Comparison of ENCODE assay signal across 14 cellular contexts in the genomic region with DNA sequence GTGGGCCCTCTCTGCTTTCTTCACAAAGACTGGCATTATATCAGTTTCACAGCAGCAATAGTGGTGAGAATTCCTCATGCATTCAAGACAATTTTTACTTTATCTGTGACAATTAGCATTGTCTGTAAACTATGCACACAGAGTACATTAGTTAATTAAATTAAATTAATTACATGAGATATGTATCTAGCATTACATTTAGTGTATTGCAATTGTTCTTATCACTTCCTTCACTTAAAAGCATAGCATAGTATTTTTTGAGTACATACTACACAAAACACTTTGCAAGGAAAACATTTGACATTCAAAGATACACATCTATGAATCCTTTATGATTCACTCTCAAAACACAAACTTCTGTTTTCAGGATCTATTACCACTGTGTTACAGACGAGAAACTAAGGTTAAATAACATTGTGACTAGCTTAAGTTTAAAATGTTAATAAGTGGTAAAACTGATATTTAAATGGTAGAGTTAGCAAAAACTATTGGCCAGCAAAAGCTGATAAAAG.
DNase-seq lines count a peak whose midpoint lies in the region; ATAC-seq and TF ChIP-seq lines count a peak whose summit lies in the region.
"Had no signal": no experiment of that assay in that cellular context is flagged by ENCODE, and none has a peak within 500 bp of the region (broad histone marks: within the 10 kb centered on the region; RNA-seq: fewer than 3 reads in every experiment).

No MANE protein-coding gene starts in this region.

- H3K4me3 Mint-ChIP-seq in activated CD8-positive, alpha-beta T cell treated with anti-CD3 and anti-CD28 coated beads, Interleukin-2, amount 10 ng/mL, durations not matched to agents 7 days and 5 days: no peak overlapping the region
- H3K4me3 Mint-ChIP-seq: CD4-positive, CD25-positive, alpha-beta regulatory T cell; IgD-negative memory B cell had no signal

- no peaks in the 10 kb centered on the region for H3K27me3 ChIP-seq in BE2C
- H3K27me3 ChIP-seq: BLaER1 treated with 17β-estradiol and CSF1 and Interleukin-3, amounts not matched to agents 10 nM and 100 nM had no signal

- no peaks in the 10 kb centered on the region for H3K9me3 ChIP-seq in BE2C

- ATAC-seq in activated CD8-positive, alpha-beta T cell treated with anti-CD3 and anti-CD28 coated beads, Interleukin-2, amount 10 ng/mL, durations not matched to agents 7 days and 5 days: no peak

- DNase-seq in BE2C: no peak
- DNase-seq in HCEC 1CT: peak; percentile 41
- peak; percentile 22 for DNase-seq in SK-MEL-5 (ENCODE audit: low read depth, low spot score)
- peak; percentile 33 for DNase-seq in amniotic epithelial cell (ENCODE audit: low read depth)
- no peak for DNase-seq in LoVo (ENCODE audit: low spot score)
- no peak for DNase-seq in activated CD4-positive, alpha-beta T cell treated with anti-CD3 and anti-CD28 coated beads for 1 hour
- DNase-seq in activated CD8-positive, alpha-beta T cell treated with anti-CD3 and anti-CD28 coated beads, Interleukin-2, amount 10 ng/mL, durations not matched to agents 7 days and 5 days: no peak
- no peak for DNase-seq in GM10248 (ENCODE audit: extremely low spot score)
- DNase-seq: AML-193; CD4-positive, CD25-positive, alpha-beta regulatory T cell; DMS 273 treated with DMSO at 0.1 percent for 48 hours; GDM1 had no signal

- CTCF ChIA-PET in activated CD8-positive, alpha-beta T cell treated with anti-CD3 and anti-CD28 coated beads, Interleukin-2, amount 10 ng/mL, durations not matched to agents 7 days and 5 days (lab: Charles Lee): no interaction called here
- CTCF ChIA-PET in GM10248 (lab: Yijun Ruan, JAX): no interaction called here

- H3K27me3 Mint-ChIP-seq in activated CD8-positive, alpha-beta T cell treated with anti-CD3 and anti-CD28 coated beads, Interleukin-2, amount 10 ng/mL, durations not matched to agents 7 days and 5 days (ENCODE audit: low read depth): no peaks in the 10 kb centered on the region
- H3K27me3 Mint-ChIP-seq: CD4-positive, CD25-positive, alpha-beta regulatory T cell; IgD-negative memory B cell had no signal

- no peak for TF ChIP-seq CTCF in BE2C (IDR thresholded peaks at IDR 0.05; ENCODE audit: low read depth, low read length)
- TF ChIP-seq CTCF in GM10248 (IDR thresholded peaks at IDR 0.05; ENCODE audit: control extremely low read depth, extremely low read depth, low read depth, missing control alignments): no peak

- no peak overlapping the region for H3K27ac Mint-ChIP-seq in activated CD8-positive, alpha-beta T cell treated with anti-CD3 and anti-CD28 coated beads, Interleukin-2, amount 10 ng/mL, durations not matched to agents 7 days and 5 days
- H3K27ac Mint-ChIP-seq: CD4-positive, CD25-positive, alpha-beta regulatory T cell; IgD-negative memory B cell had no signal

- peaks cover 5% of the 10 kb centered on the region for H3K9me3 Mint-ChIP-seq in activated CD8-positive, alpha-beta T cell treated with anti-CD3 and anti-CD28 coated beads, Interleukin-2, amount 10 ng/mL, durations not matched to agents 7 days and 5 days (ENCODE audit: insufficient read depth)

- no peaks in the 10 kb centered on the region for H3K4me1 Mint-ChIP-seq in activated CD8-positive, alpha-beta T cell treated with anti-CD3 and anti-CD28 coated beads, Interleukin-2, amount 10 ng/mL, durations not matched to agents 7 days and 5 days (ENCODE audit: low read depth)
- H3K4me1 Mint-ChIP-seq: CD4-positive, CD25-positive, alpha-beta regulatory T cell; IgD-negative memory B cell had no signal

- POLR2A ChIA-PET in activated CD8-positive, alpha-beta T cell treated with anti-CD3 and anti-CD28 coated beads, Interleukin-2, amount 10 ng/mL, durations not matched to agents 7 days and 5 days (lab: Charles Lee): no interaction called here
- POLR2A ChIA-PET in GM10248 (lab: Yijun Ruan, JAX): no interaction called here

- in situ Hi-C loops in SK-MEL-5 (cut with HindIII; ENCODE audit: low pct_unique_long_range_greater_than_20kb, low sequenced_read_pairs): no loop called here

- no peaks in the 10 kb centered on the region for H3K36me3 ChIP-seq in BE2C
- H3K36me3 ChIP-seq: BLaER1 treated with 17β-estradiol and CSF1 and Interleukin-3, amounts not matched to agents 10 nM and 100 nM had no signal

- peaks cover 35% of the 10 kb centered on the region for H3K4me1 ChIP-seq in BE2C

- H3K36me3 Mint-ChIP-seq in activated CD8-positive, alpha-beta T cell treated with anti-CD3 and anti-CD28 coated beads, Interleukin-2, amount 10 ng/mL, durations not matched to agents 7 days and 5 days (ENCODE audit: low read depth): no peaks in the 10 kb centered on the region
- H3K36me3 Mint-ChIP-seq: CD4-positive, CD25-positive, alpha-beta regulatory T cell; IgD-negative memory B cell had no signal

- H3K4me3 ChIP-seq in BE2C (ENCODE audit: low read depth, low read length): 0 out of 2 replicates have a peak overlapping the region, but pooled peaks have one; percentile 3
- H3K4me3 ChIP-seq: BLaER1 treated with 17β-estradiol and CSF1 and Interleukin-3, amounts not matched to agents 10 nM and 100 nM had no signal

Comparison
In these comparisons a context has a peak if more than half of its experiments do, and no peak if none do; other contexts are left out.
1. DNase-seq: peak in HCEC 1CT (single experiment), SK-MEL-5 (single experiment) and amniotic epithelial cell (single experiment); none in BE2C (single experiment), LoVo (single experiment), activated CD4-positive, alpha-beta T cell treated with anti-CD3 and anti-CD28 coated beads for 1 hour (single experiment), activated CD8-positive, alpha-beta T cell treated with anti-CD3 and anti-CD28 coated beads, Interleukin-2, amount 10 ng/mL, durations not matched to agents 7 days and 5 days (single experiment) and GM10248 (single experiment).